In genomic region chr1:174413632-174414031, GRCh38 we compare ENCODE assay signal across 11 cellular contexts. TPM values are rescaled to one million over a fixed set of nuclear protein-coding genes. Genes with fewer than 3 reads are reported as not detected.
DNase-seq lines count a peak whose midpoint lies in the region; TF ChIP-seq lines count a peak whose summit lies in the region.
"Had no signal": no experiment of that assay in that cellular context is flagged by ENCODE, and none has a peak within 500 bp of the region (broad histone marks: within the 10 kb centered on the region; RNA-seq: fewer than 3 reads in every experiment).

No MANE protein-coding gene starts in this region.

- no TSS peak for BruUV-seq in Caco-2 (replicated peaks; lab: Mats Ljungman, UMichigan)

- H3K27ac Mint-ChIP-seq in HFFc6 (no peak overlapping the region), Caco-2 (ENCODE audit: unreplicated experiment) (no peak overlapping the region)

- TF ChIP-seq RAD21 in liver (IDR thresholded peaks at IDR 0.05): peak; percentile 82 to 87

- intact Hi-C loops in Caco-2 (cut with micrococcal nuclease; ENCODE audit: unreplicated experiment): no loop called here

- H3K4me1 ChIP-seq in liver (ENCODE audit: control insufficient read depth in 4 of 4, insufficient read depth in 4 of 4, low read length in 3 of 4): no peaks in the 10 kb centered on the region
- no peaks in the 10 kb centered on the region; the same call in 1 of the 2 replicates for H3K4me1 ChIP-seq in Caco-2

- H3K9me3 ChIP-seq in liver (ENCODE audit: control insufficient read depth in 4 of 4, low read length in 3 of 4) (no peaks in the 10 kb centered on the region), Caco-2 (no peaks in the 10 kb centered on the region)

- H3K4me3 ChIP-seq in astrocyte of the cerebellum (ENCODE audit: low read depth, low read length): no peak overlapping the region
- H3K4me3 ChIP-seq in liver (ENCODE audit: low read depth in 1 of 3, low read length in 3 of 3): peak overlapping the region in 2 of 3 donors; percentile 35 to 53
- no peak overlapping the region for H3K4me3 ChIP-seq in Caco-2 (ENCODE audit: low read depth, low read length)

- POLR2A ChIA-PET in Caco-2 (lab: Charles Lee): no interaction called here

- H3K4me3 Mint-ChIP-seq in HFFc6 (peak overlapping the region; percentile 24; the same call in 1 of the 2 replicates), Caco-2 (ENCODE audit: unreplicated experiment) (no peak overlapping the region)

- in situ Hi-C loops in astrocyte of the cerebellum (cut with HindIII; ENCODE audit: low sequenced_read_pairs): no loop called here

- H3K4me1 Mint-ChIP-seq in HFFc6 (ENCODE audit: low read depth) (peaks cover 14% of the 10 kb centered on the region), Caco-2 (ENCODE audit: low read depth, unreplicated experiment) (no peaks in the 10 kb centered on the region)

- 34% methylated on average over 4 of the region's 4 CpGs for WGBS in liver

- H3K36me3 ChIP-seq in liver (ENCODE audit: control insufficient read depth in 4 of 4, insufficient read depth in 3 of 4, low read depth in 1 of 4, low read length in 3 of 4) (no peaks in the 10 kb centered on the region), Caco-2 (ENCODE audit: control insufficient read depth, insufficient read depth, low read length) (no peaks in the 10 kb centered on the region)

- peak overlapping the region; percentile 17 to 59 for H3K9ac ChIP-seq in liver (ENCODE audit: low read depth in 1 of 2, low read length in 2 of 2)

- H3K27ac ChIP-seq in liver (ENCODE audit: low read depth in 1 of 2, low read length in 2 of 2): peak overlapping the region; percentile 52 to 78

- H3K27me3 Mint-ChIP-seq in HFFc6 (ENCODE audit: insufficient read depth) (no peaks in the 10 kb centered on the region), Caco-2 (ENCODE audit: insufficient read depth, unreplicated experiment) (no peaks in the 10 kb centered on the region)
- H3K27me3 Mint-ChIP-seq: activated naive CD8-positive, alpha-beta T cell treated with anti-CD3 and anti-CD28 coated beads, Interleukin-2, amount 10 ng/mL, durations not matched to agents 7 days and 5 days had no signal

- peak; percentile 5 for DNase-seq in EL
- no peak for DNase-seq in HFFc6
- DNase-seq in astrocyte of the cerebellum (ENCODE audit: low read depth): no peak
- DNase-seq in NOMO-1 (lab: John Stamatoyannopoulos, UW; ENCODE audit: unreplicated experiment in 2 of 2): no peak
- no peak for DNase-seq in activated CD8-positive, alpha-beta memory T cell treated with anti-CD3 and anti-CD28 coated beads for 24 hours
- DNase-seq in Caco-2: no peak
- no peak for DNase-seq in NCI-H2227 treated with DMSO at 0.1 percent for 48 hours (lab: John Stamatoyannopoulos, UW)
- DNase-seq: activated CD4-positive, alpha-beta T cell treated with anti-CD3 and anti-CD28 coated beads for 48 hours; activated naive CD8-positive, alpha-beta T cell treated with anti-CD3 and anti-CD28 coated beads, Interleukin-2, amount 10 ng/mL, durations not matched to agents 7 days and 5 days; NCI-H1105 treated with DMSO at 0.1 percent for 48 hours had no signal

- H3K27me3 ChIP-seq in liver (ENCODE audit: control insufficient read depth in 4 of 4, insufficient read depth in 4 of 4, low read length in 3 of 4): no peaks in the 10 kb centered on the region
- no peaks in the 10 kb centered on the region for H3K27me3 ChIP-seq in Caco-2 (replicated peaks; ENCODE audit: control insufficient read depth, insufficient read depth, low read length)

- TF ChIP-seq CTCF in HFFc6 (IDR thresholded peaks at IDR 0.05) (peak; percentile 65), astrocyte of the cerebellum (IDR thresholded peaks at IDR 0.05; ENCODE audit: low read depth, low read length, missing control alignments) (peak; percentile 7), liver (IDR thresholded peaks at IDR 0.05; ENCODE audit: low read depth, low read length, missing input control) (peak; percentile 61), Caco-2 (IDR thresholded peaks at IDR 0.05; ENCODE audit: insufficient read depth in 1 of 2, low read depth in 1 of 2, low read length in 1 of 2, severe bottlenecking in 1 of 2, unreplicated experiment in 1 of 2) (no peak)

- CTCF ChIA-PET in Caco-2 (lab: Charles Lee): no interaction called here

- H3K9me3 Mint-ChIP-seq in HFFc6 (no peaks in the 10 kb centered on the region), Caco-2 (ENCODE audit: unreplicated experiment) (peaks cover 16% of the 10 kb centered on the region)

- H3K36me3 Mint-ChIP-seq in HFFc6 (ENCODE audit: low read depth) (no peaks in the 10 kb centered on the region), Caco-2 (ENCODE audit: insufficient read depth, unreplicated experiment) (no peaks in the 10 kb centered on the region)

TF ChIP-seq in liver, 16 proteins besides CTCF, POLR2A, EP300 and RAD21:
- TF ChIP-seq MAX (IDR thresholded peaks at IDR 0.05) (no peak), FOXA1 (IDR thresholded peaks at IDR 0.05) (peak; percentile 18), HNF4A (conservative IDR thresholded peaks at IDR 0.05) (peak; percentile 3 to 10), FOXA2 (IDR thresholded peaks at IDR 0.05) (peak; percentile 49), NR2F2 (IDR thresholded peaks at IDR 0.05) (no peak), YY1 (IDR thresholded peaks at IDR 0.05) (peak; percentile 53)

RNA-seq across cellular contexts. Expression of gene GPR52, which starts 34.1 kb away (rescaled TPM):
- total RNA-seq in HFFc6 (2021; fragmentation: NEBNext Ultra II Directional; extraction: Animal tissue kit (Norgen Biotek cat#: 25700)): not detected
- total RNA-seq in liver (1 to 10 TPM; 1.3 to 4.8 TPM), Caco-2 (2022) (0.75 and 1.2 TPM in 2 replicates)
- polyA plus RNA-seq in liver: not detected

Comparison
In these comparisons a context has a peak if more than half of its experiments do, and no peak if none do; other contexts are left out.
1. CTCF ChIP-seq: peak in HFFc6 (single experiment), astrocyte of the cerebellum (single experiment) and liver (single experiment); none in Caco-2 (0 of 2).
2. H3K4me3 ChIP-seq: peak in liver (2 of 3); none in astrocyte of the cerebellum (single experiment) and Caco-2 (single experiment).